Comparison of ENCODE assay signal across 1 cellular context in genomic region chr3:18357747-18358146, GRCh38.
TF ChIP-seq lines count a peak whose summit lies in the region.

No MANE protein-coding gene starts in this region.

TF ChIP-seq in HepG2, 621 proteins besides CTCF, POLR2A, EP300 and RAD21:
- no peak for TF ChIP-seq ZBTB4 (CRISPR knock-in tag; IDR thresholded peaks at IDR 0.05; ENCODE audit: borderline replicate concordance)
- no peak for TF ChIP-seq KLF11 (CRISPR knock-in tag; IDR thresholded peaks at IDR 0.05)
- TF ChIP-seq ARNTL (CRISPR knock-in tag; IDR thresholded peaks at IDR 0.05) = no peak
- TF ChIP-seq ZNF619 (CRISPR knock-in tag; IDR thresholded peaks at IDR 0.05) = no peak
- no peak for TF ChIP-seq RXRA (CRISPR knock-in tag; IDR thresholded peaks at IDR 0.05)
- TF ChIP-seq CAMTA2 (CRISPR knock-in tag; IDR thresholded peaks at IDR 0.05; ENCODE audit: borderline replicate concordance) = no peak
- no peak for TF ChIP-seq PCBP1 (IDR thresholded peaks at IDR 0.05; ENCODE audit: borderline replicate concordance, low read depth, low read length)
- no peak for TF ChIP-seq ZNF205 (CRISPR knock-in tag; IDR thresholded peaks at IDR 0.05)
- no peak for TF ChIP-seq ZNF143 (CRISPR knock-in tag; IDR thresholded peaks at IDR 0.05)
- TF ChIP-seq FOSL2 (CRISPR knock-in tag; IDR thresholded peaks at IDR 0.05) = no peak
- TF ChIP-seq ELF3 (CRISPR knock-in tag; IDR thresholded peaks at IDR 0.05) = no peak
- no peak for TF ChIP-seq ZBTB8A (CRISPR knock-in tag; IDR thresholded peaks at IDR 0.05; ENCODE audit: borderline replicate concordance, low read depth)
- TF ChIP-seq ZBTB3 (CRISPR knock-in tag; IDR thresholded peaks at IDR 0.05; ENCODE audit: borderline replicate concordance, low read depth) = no peak
- no peak for TF ChIP-seq ZBTB14 (CRISPR knock-in tag; IDR thresholded peaks at IDR 0.05)
- TF ChIP-seq MAF1 (CRISPR knock-in tag; IDR thresholded peaks at IDR 0.05; ENCODE audit: borderline replicate concordance) = no peak
